Comparison of ENCODE assay signal across 20 cellular contexts in the genomic region with DNA sequence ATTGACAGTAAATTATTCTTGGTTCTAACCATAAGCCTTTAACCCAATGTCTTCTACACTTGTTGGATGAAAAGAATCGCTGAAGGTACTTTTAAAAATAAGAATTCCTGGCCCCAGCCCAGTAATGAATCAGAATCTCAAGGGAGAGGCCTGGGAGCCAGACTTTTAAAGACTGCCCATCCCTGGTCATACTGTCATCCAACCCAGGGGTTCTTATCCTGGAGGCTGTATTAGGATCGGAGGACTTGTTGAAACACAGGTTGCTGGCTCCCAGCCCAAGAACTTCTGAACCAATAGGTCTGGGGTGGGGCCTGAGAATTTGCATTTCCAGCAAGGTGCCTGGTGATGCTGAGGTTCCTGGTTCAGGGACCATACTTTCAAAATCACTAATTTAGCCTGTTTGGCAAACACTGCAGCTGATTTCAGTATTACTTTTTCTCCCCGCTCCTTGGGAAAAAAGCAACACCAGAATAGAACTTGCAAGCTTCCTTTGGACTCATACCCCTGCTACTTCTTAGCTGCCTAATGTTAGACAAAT.
DNase-seq lines count a peak whose midpoint lies in the region; ATAC-seq, FAIRE-seq and TF ChIP-seq lines count a peak whose summit lies in the region.
"Had no signal": no experiment of that assay in that cellular context is flagged by ENCODE, and none has a peak within 500 bp of the region (broad histone marks: within the 10 kb centered on the region; RNA-seq: fewer than 3 reads in every experiment).

No MANE protein-coding gene starts in this region.

- H3K27me3 ChIP-seq in astrocyte (ENCODE audit: insufficient read depth, low read length) (no peaks in the 10 kb centered on the region), spleen (replicated peaks in 1 of 7) (no peaks in the 10 kb centered on the region)

- intact Hi-C loops in spleen (cut with DNase I; ENCODE audit: low total_unique reads) = no loop called here

- H3K27me3 Mint-ChIP-seq in T-helper 1 cell treated with Interleukin-12 subunit alpha and Interleukin-12 subunit beta and Interleukin-4 antibody, amounts not matched to agents 30 μg/mL and 1 μg/mL, for 36 hours (ENCODE audit: low read depth) = no peaks in the 10 kb centered on the region
- H3K27me3 Mint-ChIP-seq in HFFc6 (ENCODE audit: insufficient read depth) (no peaks in the 10 kb centered on the region; the same call in 1 of the 2 replicates), astrocyte (ENCODE audit: low read depth, unreplicated experiment) (no peaks in the 10 kb centered on the region)
- H3K27me3 Mint-ChIP-seq: activated B cell treated with CpG ODN at 0.5 μM for 24 hours; CD4-positive, CD25-positive, alpha-beta regulatory T cell had no signal

- TF ChIP-seq CTCF in HFFc6 (IDR thresholded peaks at IDR 0.05) (no peak), astrocyte (IDR thresholded peaks at IDR 0.05; ENCODE audit: insufficient read depth, low read depth, low read length) (no peak), spleen (IDR thresholded peaks at IDR 0.05 in 8 of 11, conservative IDR thresholded peaks at IDR 0.05 in 3 of 11) (no peak)

- H3K36me3 Mint-ChIP-seq in T-helper 1 cell treated with Interleukin-12 subunit alpha and Interleukin-12 subunit beta and Interleukin-4 antibody, amounts not matched to agents 30 μg/mL and 1 μg/mL, for 36 hours (ENCODE audit: low read depth) = peaks cover 64% of the 10 kb centered on the region
- H3K36me3 Mint-ChIP-seq in HFFc6 (ENCODE audit: low read depth) (peaks cover 45% of the 10 kb centered on the region), astrocyte (ENCODE audit: low read depth, unreplicated experiment) (peaks cover 15% of the 10 kb centered on the region)

- TF ChIP-seq POLR2A in spleen (IDR thresholded peaks at IDR 0.05) = no peak

- no peak overlapping the region for H3K4me3 Mint-ChIP-seq in T-helper 1 cell treated with Interleukin-12 subunit alpha and Interleukin-12 subunit beta and Interleukin-4 antibody, amounts not matched to agents 30 μg/mL and 1 μg/mL, for 36 hours
- H3K4me3 Mint-ChIP-seq in HFFc6 (no peak overlapping the region; the same call in 1 of the 2 replicates), astrocyte (ENCODE audit: unreplicated experiment) (no peak overlapping the region)
- H3K4me3 Mint-ChIP-seq: activated B cell treated with CpG ODN at 0.5 μM for 24 hours; CD4-positive, CD25-positive, alpha-beta regulatory T cell had no signal

- H3K4me1 Mint-ChIP-seq in T-helper 1 cell treated with Interleukin-12 subunit alpha and Interleukin-12 subunit beta and Interleukin-4 antibody, amounts not matched to agents 30 μg/mL and 1 μg/mL, for 36 hours (ENCODE audit: low read depth) = peaks cover 62% of the 10 kb centered on the region
- H3K4me1 Mint-ChIP-seq in HFFc6 (ENCODE audit: low read depth) = peaks cover 79% of the 10 kb centered on the region
- peaks cover 5% of the 10 kb centered on the region for H3K4me1 Mint-ChIP-seq in astrocyte (ENCODE audit: low read depth, unreplicated experiment)

- peak; percentile 15 for ATAC-seq in left lobe of liver
- ATAC-seq in GM18861 (IDR thresholded peaks at IDR 0.05; ENCODE audit: unreplicated experiment) = no peak
- ATAC-seq: left colon had no signal

- H3K79me2 ChIP-seq in astrocyte (ENCODE audit: insufficient read depth, low read length) = peaks cover 54% of the 10 kb centered on the region

- peaks cover 4% of the 10 kb centered on the region for H3K9me3 Mint-ChIP-seq in T-helper 1 cell treated with Interleukin-12 subunit alpha and Interleukin-12 subunit beta and Interleukin-4 antibody, amounts not matched to agents 30 μg/mL and 1 μg/mL, for 36 hours
- H3K9me3 Mint-ChIP-seq in HFFc6 (no peaks in the 10 kb centered on the region), astrocyte (ENCODE audit: unreplicated experiment) (no peaks in the 10 kb centered on the region)
- H3K9me3 Mint-ChIP-seq: activated B cell treated with CpG ODN at 0.5 μM for 24 hours had no signal

- peak overlapping the region; percentile 58 for H3K27ac Mint-ChIP-seq in T-helper 1 cell treated with Interleukin-12 subunit alpha and Interleukin-12 subunit beta and Interleukin-4 antibody, amounts not matched to agents 30 μg/mL and 1 μg/mL, for 36 hours
- H3K27ac Mint-ChIP-seq in HFFc6 = peak overlapping the region; percentile 76
- no peak overlapping the region for H3K27ac Mint-ChIP-seq in astrocyte (ENCODE audit: unreplicated experiment)
- H3K27ac Mint-ChIP-seq: activated B cell treated with CpG ODN at 0.5 μM for 24 hours; CD4-positive, CD25-positive, alpha-beta regulatory T cell had no signal

- peaks cover 26% of the 10 kb centered on the region for H4K20me1 ChIP-seq in astrocyte (ENCODE audit: insufficient read depth, low read length)

- H3K4me1 ChIP-seq in astrocyte (ENCODE audit: insufficient read depth, low read length) (peaks cover 18% of the 10 kb centered on the region), spleen (peaks cover 0 to 2% (median 0%) of the 10 kb centered on the region in 6 donors)

- no peak overlapping the region for H2AFZ ChIP-seq in astrocyte (ENCODE audit: low read depth, low read length)

- peak overlapping the region; percentile 19 for H3K27ac ChIP-seq in astrocyte (ENCODE audit: low read depth, low read length)
- H3K27ac ChIP-seq in spleen = no peak overlapping the region

- H3K9ac ChIP-seq in astrocyte (ENCODE audit: low read length) = no peak overlapping the region

- H3K4me2 ChIP-seq in astrocyte (ENCODE audit: low read length) = no peak overlapping the region

- no peak overlapping the region for H3K4me3 ChIP-seq in astrocyte (ENCODE audit: insufficient read depth, low read depth, low read length)
- H3K4me3 ChIP-seq in spleen = no peak overlapping the region

- H3K9me3 ChIP-seq in astrocyte (ENCODE audit: insufficient read depth, low read depth, low read length) = no peaks in the 10 kb centered on the region
- no peaks in the 10 kb centered on the region for H3K9me3 ChIP-seq in spleen

- DNase-seq in T-helper 1 cell (no peak), HFFc6 (no peak), astrocyte (ENCODE audit: low read depth) (peak; percentile 20), left lobe of liver (ENCODE audit: low spot score) (no peak), spleen (no peak), HK-2 (ENCODE audit: unreplicated experiment) (no peak)
- DNase-seq: activated B cell treated with CpG ODN at 0.5 μM for 24 hours; amniotic stem cell; CD4-positive, CD25-positive, alpha-beta regulatory T cell; cortex of kidney; EL; erythroblast; hippocampal formation; left colon; NCI-H2081; NCI-H526; OCI-M1; substantia nigra had no signal

- 80 to 96% (median 94%) methylated on average over 3 of the region's 3 CpGs for WGBS in spleen, 5 donors

- peaks cover 2% of the 10 kb centered on the region for H3K36me3 ChIP-seq in astrocyte (ENCODE audit: insufficient read depth, low read length)
- H3K36me3 ChIP-seq in spleen = peaks cover 0 to 31% (median 0%) of the 10 kb centered on the region in 6 donors

- FAIRE-seq in astrocyte (lab: Jason Lieb, UNC) = no peak
